Comparison of ENCODE assay signal across 1 cellular context in the genomic region with DNA sequence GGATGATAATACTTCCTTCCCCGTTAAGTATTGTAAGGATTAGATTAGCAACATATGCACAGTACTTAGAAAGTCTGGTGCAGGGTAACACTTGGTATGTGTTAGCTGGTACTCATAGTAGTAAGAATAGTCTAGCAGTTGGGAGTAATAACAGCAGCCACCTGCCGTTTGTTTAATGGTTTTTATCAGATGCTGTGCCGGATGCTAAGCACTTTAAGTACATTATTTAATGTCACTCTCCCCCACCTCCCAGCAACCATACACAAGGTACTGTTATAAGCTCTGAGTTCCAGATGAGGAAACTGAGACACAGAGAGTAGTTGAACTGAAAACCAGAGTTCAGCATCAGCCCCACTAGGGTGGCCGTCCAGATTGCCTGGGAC.
TF ChIP-seq lines count a peak whose summit lies in the region.

No MANE protein-coding gene starts in this region.

TF ChIP-seq in HCT116, 20 proteins besides CTCF, POLR2A, EP300 and RAD21 (continued from another document):
- TF ChIP-seq, protein P1, sequence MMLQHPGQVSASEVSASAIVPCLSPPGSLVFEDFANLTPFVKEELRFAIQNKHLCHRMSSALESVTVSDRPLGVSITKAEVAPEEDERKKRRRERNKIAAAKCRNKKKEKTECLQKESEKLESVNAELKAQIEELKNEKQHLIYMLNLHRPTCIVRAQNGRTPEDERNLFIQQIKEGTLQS (IDR thresholded peaks at IDR 0.05), result no peak
- no peak for TF ChIP-seq SP1 (IDR thresholded peaks at IDR 0.05; ENCODE audit: low read depth)
- TF ChIP-seq, protein P2, sequence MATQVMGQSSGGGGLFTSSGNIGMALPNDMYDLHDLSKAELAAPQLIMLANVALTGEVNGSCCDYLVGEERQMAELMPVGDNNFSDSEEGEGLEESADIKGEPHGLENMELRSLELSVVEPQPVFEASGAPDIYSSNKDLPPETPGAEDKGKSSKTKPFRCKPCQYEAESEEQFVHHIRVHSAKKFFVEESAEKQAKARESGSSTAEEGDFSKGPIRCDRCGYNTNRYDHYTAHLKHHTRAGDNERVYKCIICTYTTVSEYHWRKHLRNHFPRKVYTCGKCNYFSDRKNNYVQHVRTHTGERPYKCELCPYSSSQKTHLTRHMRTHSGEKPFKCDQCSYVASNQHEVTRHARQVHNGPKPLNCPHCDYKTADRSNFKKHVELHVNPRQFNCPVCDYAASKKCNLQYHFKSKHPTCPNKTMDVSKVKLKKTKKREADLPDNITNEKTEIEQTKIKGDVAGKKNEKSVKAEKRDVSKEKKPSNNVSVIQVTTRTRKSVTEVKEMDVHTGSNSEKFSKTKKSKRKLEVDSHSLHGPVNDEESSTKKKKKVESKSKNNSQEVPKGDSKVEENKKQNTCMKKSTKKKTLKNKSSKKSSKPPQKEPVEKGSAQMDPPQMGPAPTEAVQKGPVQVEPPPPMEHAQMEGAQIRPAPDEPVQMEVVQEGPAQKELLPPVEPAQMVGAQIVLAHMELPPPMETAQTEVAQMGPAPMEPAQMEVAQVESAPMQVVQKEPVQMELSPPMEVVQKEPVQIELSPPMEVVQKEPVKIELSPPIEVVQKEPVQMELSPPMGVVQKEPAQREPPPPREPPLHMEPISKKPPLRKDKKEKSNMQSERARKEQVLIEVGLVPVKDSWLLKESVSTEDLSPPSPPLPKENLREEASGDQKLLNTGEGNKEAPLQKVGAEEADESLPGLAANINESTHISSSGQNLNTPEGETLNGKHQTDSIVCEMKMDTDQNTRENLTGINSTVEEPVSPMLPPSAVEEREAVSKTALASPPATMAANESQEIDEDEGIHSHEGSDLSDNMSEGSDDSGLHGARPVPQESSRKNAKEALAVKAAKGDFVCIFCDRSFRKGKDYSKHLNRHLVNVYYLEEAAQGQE (IDR thresholded peaks at IDR 0.05; ENCODE audit: low read depth), result no peak
- TF ChIP-seq, protein P3, sequence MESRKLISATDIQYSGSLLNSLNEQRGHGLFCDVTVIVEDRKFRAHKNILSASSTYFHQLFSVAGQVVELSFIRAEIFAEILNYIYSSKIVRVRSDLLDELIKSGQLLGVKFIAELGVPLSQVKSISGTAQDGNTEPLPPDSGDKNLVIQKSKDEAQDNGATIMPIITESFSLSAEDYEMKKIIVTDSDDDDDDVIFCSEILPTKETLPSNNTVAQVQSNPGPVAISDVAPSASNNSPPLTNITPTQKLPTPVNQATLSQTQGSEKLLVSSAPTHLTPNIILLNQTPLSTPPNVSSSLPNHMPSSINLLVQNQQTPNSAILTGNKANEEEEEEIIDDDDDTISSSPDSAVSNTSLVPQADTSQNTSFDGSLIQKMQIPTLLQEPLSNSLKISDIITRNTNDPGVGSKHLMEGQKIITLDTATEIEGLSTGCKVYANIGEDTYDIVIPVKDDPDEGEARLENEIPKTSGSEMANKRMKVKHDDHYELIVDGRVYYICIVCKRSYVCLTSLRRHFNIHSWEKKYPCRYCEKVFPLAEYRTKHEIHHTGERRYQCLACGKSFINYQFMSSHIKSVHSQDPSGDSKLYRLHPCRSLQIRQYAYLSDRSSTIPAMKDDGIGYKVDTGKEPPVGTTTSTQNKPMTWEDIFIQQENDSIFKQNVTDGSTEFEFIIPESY (IDR thresholded peaks at IDR 0.05; ENCODE audit: extremely low read depth, insufficient replicate concordance, low read length), result no peak
- TF ChIP-seq, protein P4, sequence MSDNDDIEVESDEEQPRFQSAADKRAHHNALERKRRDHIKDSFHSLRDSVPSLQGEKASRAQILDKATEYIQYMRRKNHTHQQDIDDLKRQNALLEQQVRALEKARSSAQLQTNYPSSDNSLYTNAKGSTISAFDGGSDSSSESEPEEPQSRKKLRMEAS (IDR thresholded peaks at IDR 0.05), result no peak
